Comparison of ENCODE assay signal across 30 cellular contexts in the genomic region with DNA sequence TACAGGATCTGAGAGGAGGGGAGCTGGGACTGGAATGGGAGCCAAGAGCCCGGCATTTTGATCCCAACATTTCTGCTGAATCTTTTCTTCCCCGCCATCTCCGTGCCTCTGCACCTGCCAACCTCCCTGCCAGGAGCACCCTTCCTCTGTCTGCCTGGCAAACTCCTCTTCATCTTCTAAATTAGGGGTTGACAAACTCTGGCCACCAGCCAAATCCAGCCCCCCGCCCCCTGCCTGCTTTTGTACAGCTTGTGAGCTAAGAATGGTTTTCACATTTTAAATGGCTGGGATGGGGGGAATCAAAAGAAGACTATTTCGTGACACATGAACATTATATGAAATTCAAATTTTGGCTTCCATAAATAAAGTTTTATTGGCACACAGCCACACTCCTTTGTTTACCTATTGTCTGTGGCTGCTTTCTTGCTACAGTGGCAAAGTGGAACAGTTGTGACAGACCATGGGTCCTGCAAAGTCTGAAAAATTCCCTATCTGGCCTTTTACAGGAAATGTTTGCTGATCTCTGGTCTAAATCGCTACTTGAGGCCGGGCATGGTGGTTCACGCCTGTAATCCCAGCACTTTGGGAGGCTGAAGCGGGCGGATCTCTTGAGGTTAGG. TPM values are rescaled to one million over a fixed set of nuclear protein-coding genes. Genes with fewer than 3 reads are reported as not detected.
DNase-seq lines count a peak whose midpoint lies in the region; ATAC-seq, FAIRE-seq and TF ChIP-seq lines count a peak whose summit lies in the region.
"Had no signal": no experiment of that assay in that cellular context is flagged by ENCODE, and none has a peak within 500 bp of the region (broad histone marks: within the 10 kb centered on the region; RNA-seq: fewer than 3 reads in every experiment).

No MANE protein-coding gene starts in this region.

- TF ChIP-seq RAD21 in HepG2 (CRISPR knock-in tag; IDR thresholded peaks at IDR 0.05): no peak

- no peak overlapping the region for H3K4me3 Mint-ChIP-seq in stimulated activated naive CD8-positive, alpha-beta T cell treated with anti-CD3 and anti-CD28 coated beads, Interleukin-15, Interleukin-2, amounts not matched to agents 100 ng/mL and 50 ng/mL, for 24 hours
- H3K4me3 Mint-ChIP-seq in stimulated activated naive CD8-positive, alpha-beta T cell treated with anti-CD3 and anti-CD28 coated beads, Interleukin-15, amount 100 ng/mL, for 72 hours: no peak overlapping the region
- H3K4me3 Mint-ChIP-seq: activated T-cell treated with anti-CD3 and anti-CD28 coated beads, Interleukin-2, amount 50 U/mL, for 24 hours; mesothelial cell of epicardium; naive thymus-derived CD4-positive, alpha-beta T cell had no signal

- peak overlapping the region; percentile 65 for H3K27ac Mint-ChIP-seq in stimulated activated naive CD8-positive, alpha-beta T cell treated with anti-CD3 and anti-CD28 coated beads, Interleukin-15, Interleukin-2, amounts not matched to agents 100 ng/mL and 50 ng/mL, for 24 hours
- no peak overlapping the region for H3K27ac Mint-ChIP-seq in stimulated activated naive CD8-positive, alpha-beta T cell treated with anti-CD3 and anti-CD28 coated beads, Interleukin-15, amount 100 ng/mL, for 72 hours
- H3K27ac Mint-ChIP-seq: activated T-cell treated with anti-CD3 and anti-CD28 coated beads, Interleukin-2, amount 50 U/mL, for 24 hours; mesothelial cell of epicardium; naive thymus-derived CD4-positive, alpha-beta T cell had no signal

- POLR2A ChIA-PET in HepG2 (lab: Yijun Ruan, JAX): no interaction called here

- TF ChIP-seq EP300 in HepG2 (IDR thresholded peaks at IDR 0.05; ENCODE audit: low read depth in 2 of 2, low read length in 2 of 2): no peak
- TF ChIP-seq EP300 in HepG2 (CRISPR knock-in tag; IDR thresholded peaks at IDR 0.05; ENCODE audit: borderline replicate concordance): no peak

- no TSS peak for BruUV-seq in HepG2 (replicated peaks; lab: Mats Ljungman, UMichigan)

- H3K36me3 Mint-ChIP-seq in stimulated activated naive CD8-positive, alpha-beta T cell treated with anti-CD3 and anti-CD28 coated beads, Interleukin-15, Interleukin-2, amounts not matched to agents 100 ng/mL and 50 ng/mL, for 24 hours (ENCODE audit: low read depth): no peaks in the 10 kb centered on the region
- H3K36me3 Mint-ChIP-seq: mesothelial cell of epicardium had no signal

- H3K9ac ChIP-seq in HepG2 (ENCODE audit: insufficient read depth, low read depth, low read length): no peak overlapping the region

- no peak overlapping the region for H3K4me2 ChIP-seq in HepG2 (ENCODE audit: low read depth, low read length)
- H3K4me2 ChIP-seq: A549 had no signal

- DNase-seq in stimulated activated naive CD8-positive, alpha-beta T cell treated with anti-CD3 and anti-CD28 coated beads, Interleukin-15, amount 100 ng/mL, for 72 hours: no peak
- peak; percentile 84 for DNase-seq in NCI-H69 (lab: John Stamatoyannopoulos, UW)
- no peak for DNase-seq in HepG2 (ENCODE audit: low spot score)
- DNase-seq in superior temporal gyrus (ENCODE audit: extremely low spot score): no peak
- DNase-seq in spleen: no peak
- no peak for DNase-seq in lower lobe of right lung
- DNase-seq: activated CD4-positive, alpha-beta T cell treated with anti-CD3 and anti-CD28 coated beads for 4 hours; activated gamma-delta T cell treated with Interleukin-2 at 50 U/mL for 16 hours; activated T-cell treated with anti-CD3 and anti-CD28 coated beads, Interleukin-2, amount 50 U/mL, for 24 hours; BE2C; body of pancreas; DND-41; KG1; left cardiac atrium; MM.1S; naive thymus-derived CD4-positive, alpha-beta T cell; NCI-H1930; NCI-H524 treated with DMSO at 0.1 percent for 48 hours; retina; stimulated activated CD4-positive, alpha-beta T cell treated with anti-CD3 and anti-CD28 coated beads, Interleukin-4, amount 100 ng/mL, for 1 hour; stimulated activated naive CD8-positive, alpha-beta T cell treated with anti-CD3 and anti-CD28 coated beads, Interleukin-15, Interleukin-2, amounts not matched to agents 100 U/mL and 50 U/mL, for 24 hours; tibial artery had no signal

- no peak overlapping the region for H3K27ac ChIP-seq in HepG2 (ENCODE audit: extremely low read length, insufficient read depth, low read length)
- H3K27ac ChIP-seq in spleen: no peak overlapping the region
- H3K27ac ChIP-seq in lower lobe of right lung: no peak overlapping the region
- H3K27ac ChIP-seq: A549, body of pancreas, epithelial cell of prostate, RWPE1, tibial artery had no signal

- H4K20me1 ChIP-seq in HepG2 (ENCODE audit: insufficient read depth, low read length): no peaks in the 10 kb centered on the region

- H3K4me1 Mint-ChIP-seq in stimulated activated naive CD8-positive, alpha-beta T cell treated with anti-CD3 and anti-CD28 coated beads, Interleukin-15, Interleukin-2, amounts not matched to agents 100 ng/mL and 50 ng/mL, for 24 hours (ENCODE audit: low read depth): peaks cover 38% of the 10 kb centered on the region
- peaks cover 51% of the 10 kb centered on the region for H3K4me1 Mint-ChIP-seq in stimulated activated naive CD8-positive, alpha-beta T cell treated with anti-CD3 and anti-CD28 coated beads, Interleukin-15, amount 100 ng/mL, for 72 hours

- H3K27me3 Mint-ChIP-seq in stimulated activated naive CD8-positive, alpha-beta T cell treated with anti-CD3 and anti-CD28 coated beads, Interleukin-15, Interleukin-2, amounts not matched to agents 100 ng/mL and 50 ng/mL, for 24 hours: no peaks in the 10 kb centered on the region
- no peaks in the 10 kb centered on the region for H3K27me3 Mint-ChIP-seq in stimulated activated naive CD8-positive, alpha-beta T cell treated with anti-CD3 and anti-CD28 coated beads, Interleukin-15, amount 100 ng/mL, for 72 hours
- H3K27me3 Mint-ChIP-seq: activated T-cell treated with anti-CD3 and anti-CD28 coated beads, Interleukin-2, amount 50 U/mL, for 24 hours had no signal

- no peak for TF ChIP-seq POLR2A in HepG2 (IDR thresholded peaks at IDR 0.05; ENCODE audit: insufficient read depth in 1 of 2, low read depth in 2 of 2, low read length in 2 of 2)
- no peak for TF ChIP-seq POLR2A in spleen (IDR thresholded peaks at IDR 0.05)

- in situ Hi-C loops in HepG2 (cut with HindIII; ENCODE audit: extremely low pct_ligation_motif_present, low pct_unique_long_range_greater_than_20kb): no loop called here

- no peak for ATAC-seq in stimulated activated naive CD8-positive, alpha-beta T cell treated with anti-CD3 and anti-CD28 coated beads, Interleukin-15, amount 100 ng/mL, for 72 hours
- ATAC-seq in HepG2 (no peak), HG02588 (IDR thresholded peaks at IDR 0.05; ENCODE audit: unreplicated experiment) (no peak), lower lobe of right lung (no peak)
- ATAC-seq: A549; body of pancreas; left cardiac atrium; naive thymus-derived CD4-positive, alpha-beta T cell; SK-N-SH treated with all-trans-retinoic acid at 6 μM for 48 hours; stimulated activated naive CD8-positive, alpha-beta T cell treated with anti-CD3 and anti-CD28 coated beads, Interleukin-15, Interleukin-2, amounts not matched to agents 100 U/mL and 50 U/mL, for 24 hours had no signal

- no peak overlapping the region for H3K4me3 ChIP-seq in HepG2 (replicated peaks in 1 of 3; ENCODE audit: insufficient read depth in 1 of 3, low read depth in 2 of 3, low read length in 3 of 3)
- no peak overlapping the region for H3K4me3 ChIP-seq in spleen
- H3K4me3 ChIP-seq in lower lobe of right lung: no peak overlapping the region
- H3K4me3 ChIP-seq: A549, body of pancreas, tibial artery had no signal

- no peaks in the 10 kb centered on the region for H3K79me2 ChIP-seq in HepG2 (ENCODE audit: insufficient read depth, low read length)

- FAIRE-seq in HepG2 (lab: Jason Lieb, UNC): no peak
- FAIRE-seq: A549, H1 had no signal

- intact Hi-C loops in HepG2 (cut with micrococcal nuclease; ENCODE audit: unreplicated experiment) (no loop called here), spleen (cut with DNase I; ENCODE audit: low total_unique reads) (no loop called here), lower lobe of right lung (cut with DNase I) (no loop called here)

- CTCF ChIA-PET in HepG2 (lab: Yijun Ruan, JAX; ENCODE audit: low intra/inter-chr PET ratio, low total read pairs): no interaction called here

- H3K27me3 ChIP-seq in HepG2 (ENCODE audit: control insufficient read depth in 1 of 2, insufficient read depth in 2 of 2, low read length in 2 of 2) (peaks cover 5 to 21% of the 10 kb centered on the region in 2 experiments; a peak in 4 of 5 replicates), spleen (replicated peaks in 1 of 7) (no peaks in the 10 kb centered on the region), lower lobe of right lung (ENCODE audit: low read depth) (peaks cover 18% of the 10 kb centered on the region)
- H3K27me3 ChIP-seq: BE2C, body of pancreas had no signal

- H2AFZ ChIP-seq in HepG2 (ENCODE audit: low read length): no peak overlapping the region

- no peaks in the 10 kb centered on the region for H3K9me3 Mint-ChIP-seq in stimulated activated naive CD8-positive, alpha-beta T cell treated with anti-CD3 and anti-CD28 coated beads, Interleukin-15, Interleukin-2, amounts not matched to agents 100 ng/mL and 50 ng/mL, for 24 hours
- peaks cover 10 to 11% of the 10 kb centered on the region in 2 donors for H3K9me3 Mint-ChIP-seq in stimulated activated naive CD8-positive, alpha-beta T cell treated with anti-CD3 and anti-CD28 coated beads, Interleukin-15, amount 100 ng/mL, for 72 hours

- WGBS in HepG2 (ENCODE audit: low lambda C conversion rate): 62% methylated on average over 10 of the region's 10 CpGs
- 88 to 95% (median 90%) methylated on average over 10 of the region's 10 CpGs for WGBS in spleen, 5 donors

- TF ChIP-seq CTCF in HepG2 (CRISPR knock-in tag; IDR thresholded peaks at IDR 0.05): no peak
- TF ChIP-seq CTCF in spleen (IDR thresholded peaks at IDR 0.05 in 8 of 11, conservative IDR thresholded peaks at IDR 0.05 in 3 of 11): no peak
- TF ChIP-seq CTCF in lower lobe of right lung (IDR thresholded peaks at IDR 0.05): no peak

- H3K36me3 ChIP-seq in HepG2 (replicated peaks in 1 of 2; ENCODE audit: control insufficient read depth in 1 of 2, insufficient read depth in 2 of 2, low read length in 2 of 2): no peaks in the 10 kb centered on the region
- H3K36me3 ChIP-seq in spleen: no peaks in the 10 kb centered on the region
- no peaks in the 10 kb centered on the region for H3K36me3 ChIP-seq in lower lobe of right lung
- H3K36me3 ChIP-seq: BE2C, tibial artery had no signal

- H3K9me3 ChIP-seq in HepG2 (ENCODE audit: low read length): no peaks in the 10 kb centered on the region
- peaks cover 0 to 2% (median 0%) of the 10 kb centered on the region in 8 donors for H3K9me3 ChIP-seq in spleen
- H3K9me3 ChIP-seq in lower lobe of right lung: no peaks in the 10 kb centered on the region
- H3K9me3 ChIP-seq: A549, BE2C, body of pancreas, tibial artery had no signal

- peaks cover 21% of the 10 kb centered on the region for H3K4me1 ChIP-seq in HepG2 (ENCODE audit: insufficient read depth, low read length)
- H3K4me1 ChIP-seq in spleen: peaks cover 0 to 22% (median 10%) of the 10 kb centered on the region in 6 donors
- H3K4me1 ChIP-seq in lower lobe of right lung: no peaks in the 10 kb centered on the region
- H3K4me1 ChIP-seq: BE2C, body of pancreas had no signal

RNA-seq across cellular contexts. Expression of a gene that starts 23.0 kb away (rescaled TPM):
- total RNA-seq in HepG2 (2016; rRNA removed; fragmentation: Illumina TruSeq; extraction: Trizol) (0.02 and 0.06 TPM in 2 replicates), spleen (100 to 1,000 TPM; 116 to 279 (median 166) TPM), lower lobe of right lung (78.2 TPM)
- under 0.01 TPM in 1 of 2 replicates, not detected in the other for total RNA-seq in HepG2 (2016; cell fraction: cytosol; rRNA removed; fragmentation: Illumina TruSeq; extraction: Trizol; ENCODE audit: low read depth)
- 0.02 TPM in 1 of 2 replicates, not detected in the other for total RNA-seq in HepG2 (2016; cell fraction: insoluble cytoplasmic fraction; rRNA removed; fragmentation: Illumina TruSeq; extraction: Trizol)
- total RNA-seq in HepG2 (2016; cell fraction: membrane; rRNA removed; fragmentation: Illumina TruSeq; extraction: Trizol): 0.03 and 0.56 TPM in 2 replicates
- not detected in 2 replicates for total RNA-seq in HepG2 (2016; cell fraction: nucleus; rRNA removed; fragmentation: Illumina TruSeq; extraction: Trizol)
- polyA plus RNA-seq in HepG2 (2011; rRNA removed) (0.04 and 0.05 TPM in 2 replicates), spleen (10 to 100 TPM; 36.7 to 76.7 (median 49.7) TPM)
- polyA plus RNA-seq in HepG2 (2011; cell fraction: cytosol; rRNA removed): 0.03 and 0.07 TPM in 2 replicates
- 0.17 and 0.19 TPM in 2 replicates for polyA plus RNA-seq in HepG2 (2011; cell fraction: nucleus; rRNA removed)
- 0.03 and 0.05 TPM in 2 replicates for polyA plus RNA-seq in HepG2 (2012)
- 0.02 TPM in 1 of 2 replicates, not detected in the other for polyA plus RNA-seq in HepG2 (2016; cell fraction: cytosol; fragmentation: Illumina TruSeq; extraction: Trizol; ENCODE audit: low read depth)
- polyA plus RNA-seq in HepG2 (2016; cell fraction: insoluble cytoplasmic fraction; fragmentation: Illumina TruSeq; extraction: Trizol; ENCODE audit: low read depth): not detected in 2 replicates
- polyA plus RNA-seq in HepG2 (2016; cell fraction: membrane; fragmentation: Illumina TruSeq; extraction: Trizol; ENCODE audit: low read depth): not detected in 2 replicates
- polyA plus RNA-seq in HepG2 (2016; cell fraction: nucleus; fragmentation: Illumina TruSeq; extraction: Trizol; ENCODE audit: insufficient read depth, low read depth): not detected in 2 replicates
- polyA minus RNA-seq in HepG2 (2011; rRNA and poly(A)+ RNA removed; ENCODE audit: low replicate concordance): 0.08 and 15.2 TPM in 2 replicates
- polyA minus RNA-seq in HepG2 (2011; cell fraction: cytosol; rRNA and poly(A)+ RNA removed): 0.20 and 0.44 TPM in 2 replicates
- polyA minus RNA-seq in HepG2 (2011; cell fraction: nucleus; rRNA and poly(A)+ RNA removed): 0.12 and 0.13 TPM in 2 replicates

Comparison
In these comparisons a context has a peak if more than half of its experiments do, and no peak if none do; other contexts are left out.
1. RNA of a gene that starts 23.0 kb away (total RNA-seq): 116 to 279 TPM in spleen and 78.2 TPM in lower lobe of right lung (single experiment); under 0.01 to 0.56 TPM in HepG2; every median in the first group is over 10 times any median in the second.